8 cellular contexts compared by ENCODE assay signal in the genomic region with DNA sequence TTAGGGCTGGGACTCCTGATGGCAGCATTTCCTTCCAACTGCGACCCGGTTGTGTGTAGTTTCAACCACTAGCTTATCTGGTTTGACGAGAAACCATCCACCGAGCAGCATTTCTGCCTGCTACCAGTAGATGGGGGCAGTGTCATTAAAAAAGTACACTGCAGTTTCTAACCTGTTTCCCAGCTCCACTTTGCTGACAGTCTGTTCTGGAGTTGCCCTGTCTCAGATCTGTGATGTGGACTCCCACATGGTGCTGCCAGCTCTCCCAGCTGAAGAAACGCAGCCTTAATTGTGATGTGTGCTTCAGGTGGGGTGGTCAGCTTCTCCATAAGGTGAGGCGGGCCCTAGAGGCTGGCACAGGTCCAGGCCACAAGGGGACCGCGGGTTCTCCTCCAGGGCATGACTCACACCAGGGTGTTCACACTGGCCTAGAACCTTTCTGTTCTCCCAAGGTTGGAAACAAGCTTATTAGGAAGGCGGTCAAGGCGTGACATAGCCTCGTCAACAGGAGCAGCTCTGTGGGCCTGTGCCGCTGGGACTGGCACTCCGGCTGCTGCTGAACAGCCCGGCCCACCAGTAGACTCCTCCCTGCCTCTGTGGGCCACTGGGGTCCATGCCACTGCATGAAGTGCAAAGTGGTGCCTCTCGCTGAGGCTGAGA. TPM values are rescaled to one million over a fixed set of nuclear protein-coding genes. Genes with fewer than 3 reads are reported as not detected.
DNase-seq lines count a peak whose midpoint lies in the region; ATAC-seq, FAIRE-seq and TF ChIP-seq lines count a peak whose summit lies in the region.

No MANE protein-coding gene starts in this region.

- H3K4me1 ChIP-seq in A549 (peaks cover 25% of the 10 kb centered on the region), colonic mucosa (peaks cover 8% of the 10 kb centered on the region), left lung (peaks cover 23 to 38% of the 10 kb centered on the region in 2 donors)

- DNase-seq in A549 (ENCODE audit: low read depth in 1 of 2, low spot score in 1 of 2) (peak; percentile 78 to 81), NCI-H510A treated with DMSO at 0.1 percent for 48 hours (lab: John Stamatoyannopoulos, UW) (peak; percentile 87), colonic mucosa (peak; percentile 80), left lung (peak; percentile 57 to 79)
- DNase-seq in activated CD4-positive, CD25-positive, alpha-beta regulatory T cell treated with anti-CD3 and anti-CD28 coated beads, Interleukin-2, amount 50 U/mL, for 72 hours, result peak; percentile 51
- DNase-seq in stimulated activated CD4-positive, alpha-beta T cell treated with anti-CD3 and anti-CD28 coated beads, Interleukin-4, amount 100 ng/mL, for 24 hours, result peak; percentile 75

- H3K36me3 ChIP-seq in colonic mucosa, result no peaks in the 10 kb centered on the region
- H3K36me3 ChIP-seq in left lung, result no peaks in the 10 kb centered on the region

- WGBS in A549 (ENCODE audit: missing lambda C conversion rate), result 31% methylated on average over 8 of the region's 15 CpGs

- no peak for TF ChIP-seq EP300 in A549 (IDR thresholded peaks at IDR 0.05)

- no peak for TF ChIP-seq POLR2A in A549 (IDR thresholded peaks at IDR 0.05; ENCODE audit: low read length)

- peak overlapping the region; percentile 54 for H3K4me2 ChIP-seq in A549

- peak; percentile 87 to 89 for TF ChIP-seq RAD21 in A549 (conservative IDR thresholded peaks at IDR 0.05 in 1 of 2, IDR thresholded peaks at IDR 0.05 in 1 of 2)

- peak overlapping the region in 1 of 2 donors; percentile 41 for H3K9ac ChIP-seq in colonic mucosa (ENCODE audit: low read depth in 2 of 2, low read length in 2 of 2)

- H3K4me3 ChIP-seq in A549 (no peak overlapping the region), colonic mucosa (no peak overlapping the region), left lung (no peak overlapping the region)

- POLR2A ChIA-PET in A549 (lab: Yijun Ruan, JAX), result interaction anchor here (0.6 to 1.5 kb wide), 6 partner anchors 9 to 760 kb away, joined by 3 to 18 read pairs (median 4); partner anchors contain the start of genes ACAP2, LSG1 and XXYLT1

- H3K27me3 ChIP-seq in colonic mucosa (no peaks in the 10 kb centered on the region), left lung (peaks cover 0 to 22% of the 10 kb centered on the region in 2 donors)

- FAIRE-seq in A549 (lab: Jason Lieb, UNC), result peak; percentile 49

- CTCF ChIA-PET in A549 (lab: Yijun Ruan, JAX), result interaction anchor here (0.7 to 4.5 kb wide), 55 partner anchors 10 to 855 kb away, joined by 3 to 63 read pairs (median 4); partner anchors contain the start of genes LSG1 and XXYLT1

- H3K27ac ChIP-seq in A549, result peak overlapping the region; percentile 39 to 72; a peak in 5 of 6 replicates
- no peak overlapping the region for H3K27ac ChIP-seq in colonic mucosa
- no peak overlapping the region for H3K27ac ChIP-seq in left lung

- TF ChIP-seq CTCF in A549 (IDR thresholded peaks at IDR 0.05) (peak; percentile 85), colonic mucosa (IDR thresholded peaks at IDR 0.05) (peak; percentile 80), left lung (IDR thresholded peaks at IDR 0.05) (peak; percentile 79 to 80)

- intact Hi-C loops in colonic mucosa (cut with DNase I), result loop anchor here (5.0 kb wide), 1 partner anchor 305 kb away; no protein-coding TSS in a partner anchor
- intact Hi-C loops in left lung (cut with DNase I), result loop anchor here in 1 of 2 donors (5.0 kb wide), 1 partner anchor 575 kb away; no protein-coding TSS in a partner anchor

- peak; percentile 65 to 77 for ATAC-seq in A549
- peak; percentile 46 for ATAC-seq in GM18517 (IDR thresholded peaks at IDR 0.05; ENCODE audit: unreplicated experiment)
- peak; percentile 62 for ATAC-seq in HG03442 (IDR thresholded peaks at IDR 0.05; ENCODE audit: unreplicated experiment)
- ATAC-seq in left lung, result peak; percentile 84

- no peaks in the 10 kb centered on the region for H3K9me3 ChIP-seq in A549
- H3K9me3 ChIP-seq in colonic mucosa, result no peaks in the 10 kb centered on the region
- H3K9me3 ChIP-seq in left lung, result no peaks in the 10 kb centered on the region

TF ChIP-seq in A549, 52 proteins besides CTCF, POLR2A, EP300 and RAD21:
- TF ChIP-seq SMC3 (IDR thresholded peaks at IDR 0.05) (peak; percentile 82), MAX (IDR thresholded peaks at IDR 0.05) (0 out of 2 replicates have a peak, but pooled peaks have one; percentile 15), RARB (CRISPR knock-in tag; IDR thresholded peaks at IDR 0.05) (no peak), ESRRA (IDR thresholded peaks at IDR 0.05; ENCODE audit: borderline replicate concordance, low read length) (no peak)

RNA-seq across cellular contexts. Expression of gene FAM43A, which starts 2.9 kb away (rescaled TPM):
- polyA plus RNA-seq in A549 (2011; rRNA removed), result 0.86 and 0.89 TPM in 2 replicates
- polyA plus RNA-seq in A549 (2012; cell fraction: cytosol; rRNA removed), result 1.6 and 2.9 TPM in 2 replicates
- polyA plus RNA-seq in A549 (2012; cell fraction: nucleus; rRNA removed), result 3.1 and 5.0 TPM in 2 replicates
- 1.6 to 2.6 TPM (median 2.3 TPM) in 3 replicates for polyA plus RNA-seq in A549 (2017; fragmentation: RNase III; extraction: RNeasy Plus Mini Kit Qiagen cat#74134 plus additional on column Dnase treatment)
- polyA minus RNA-seq in A549 (2011; rRNA and poly(A)+ RNA removed), result 0.41 and 0.44 TPM in 2 replicates
- 10 to 100 TPM in 1 of 2 donors, 1 to 10 TPM in 1; 7.2 to 10.2 TPM for total RNA-seq in colonic mucosa
- 1 to 10 TPM; 6.4 to 8.8 TPM for total RNA-seq in left lung

RNA-seq across cellular contexts. Expression of gene LSG1, which starts 10.8 kb away (rescaled TPM):
- polyA plus RNA-seq in A549 (2011; rRNA removed), result 70.3 and 77.1 TPM in 2 replicates
- 23.1 and 25.0 TPM in 2 replicates for polyA plus RNA-seq in A549 (2012; cell fraction: cytosol; rRNA removed)
- polyA plus RNA-seq in A549 (2012; cell fraction: nucleus; rRNA removed), result 40.0 and 57.2 TPM in 2 replicates
- polyA plus RNA-seq in A549 (2017; fragmentation: RNase III; extraction: RNeasy Plus Mini Kit Qiagen cat#74134 plus additional on column Dnase treatment), result 37.4 to 40.7 TPM (median 39.9 TPM) in 3 replicates
- 61.0 and 71.2 TPM in 2 replicates for polyA minus RNA-seq in A549 (2011; rRNA and poly(A)+ RNA removed)
- total RNA-seq in colonic mucosa, result 10 to 100 TPM; 19.0 to 34.8 TPM
- 10 to 100 TPM; 18.2 to 27.8 TPM for total RNA-seq in left lung

RNA-seq across cellular contexts. Expression of gene TMEM44, which starts 49.6 kb away (rescaled TPM):
- polyA plus RNA-seq in A549 (2011; rRNA removed), result 16.0 and 20.9 TPM in 2 replicates
- 16.1 and 18.0 TPM in 2 replicates for polyA plus RNA-seq in A549 (2012; cell fraction: cytosol; rRNA removed)
- 57.4 and 74.7 TPM in 2 replicates for polyA plus RNA-seq in A549 (2012; cell fraction: nucleus; rRNA removed)
- 13.9 to 17.0 TPM (median 16.6 TPM) in 3 replicates for polyA plus RNA-seq in A549 (2017; fragmentation: RNase III; extraction: RNeasy Plus Mini Kit Qiagen cat#74134 plus additional on column Dnase treatment)
- polyA minus RNA-seq in A549 (2011; rRNA and poly(A)+ RNA removed), result 19.1 and 22.5 TPM in 2 replicates
- 10 to 100 TPM; 40.1 to 43.2 TPM for total RNA-seq in colonic mucosa
- 10 to 100 TPM; 13.4 to 20.6 TPM for total RNA-seq in left lung

Comparison
In these comparisons a context has a peak if more than half of its experiments do, and no peak if none do; other contexts are left out.
1. H3K27ac ChIP-seq: peak in A549 (2 of 2); none in colonic mucosa (single experiment) and left lung (0 of 2).
2. Peak in every context shown above with its lines, with median percentiles within 50 percentile points of each other: ATAC-seq, DNase-seq and CTCF ChIP-seq.